In genomic region chr7:46603780-46604725, GRCh38 we compare ENCODE assay signal across 11 cellular contexts.
A peak's percentile ranks its signal among the peaks of the same experiment; 100 is the strongest.
DNase-seq lines count a peak whose midpoint lies in the region; ATAC-seq and TF ChIP-seq lines count a peak whose summit lies in the region.
"Had no signal": no experiment of that assay in that cellular context is flagged by ENCODE, and none has a peak within 500 bp of the region (broad histone marks: within the 10 kb centered on the region; RNA-seq: fewer than 3 reads in every experiment).

No MANE protein-coding gene starts in this region.

- H3K36me3 ChIP-seq in esophagus squamous epithelium (no peaks in the 10 kb centered on the region), lung (ENCODE audit: control insufficient read depth in 2 of 2, insufficient read depth in 2 of 2, low read length in 2 of 2) (no peaks in the 10 kb centered on the region), subcutaneous abdominal adipose tissue (ENCODE audit: control insufficient read depth in 5 of 5, insufficient read depth in 5 of 5, low read length in 5 of 5) (no peaks in the 10 kb centered on the region)

- H3K27me3 ChIP-seq in esophagus squamous epithelium (no peaks in the 10 kb centered on the region), lung (ENCODE audit: control insufficient read depth, insufficient read depth) (no peaks in the 10 kb centered on the region), subcutaneous abdominal adipose tissue (ENCODE audit: control insufficient read depth in 5 of 5, insufficient read depth in 4 of 5, low read length in 5 of 5) (no peaks in the 10 kb centered on the region)

- DNase-seq in NB4 (ENCODE audit: low read depth) (peak; percentile 42), esophagus squamous epithelium (lab: John Stamatoyannopoulos, UW) (no peak), lung (ENCODE audit: low spot score) (peak; percentile 53), midbrain (lab: John Stamatoyannopoulos, UW) (no peak), NCI-H524 treated with DMSO at 0.1 percent for 48 hours (lab: John Stamatoyannopoulos, UW) (no peak)
- DNase-seq: activated CD4-positive, alpha-beta memory T cell treated with anti-CD3 and anti-CD28 coated beads, Interleukin-2, amount 10 ng/mL, durations not matched to agents 7 days and 5 days; OCI-M1 had no signal

- TF ChIP-seq CTCF in NB4 (IDR thresholded peaks at IDR 0.05; ENCODE audit: low read depth, low read length) = no peak
- TF ChIP-seq CTCF in esophagus squamous epithelium (IDR thresholded peaks at IDR 0.05) = no peak
- TF ChIP-seq CTCF in lung (IDR thresholded peaks at IDR 0.05; ENCODE audit: control extremely low read depth, extremely low read depth) = no peak

- WGBS in esophagus squamous epithelium, 2 donors = 52 to 63% methylated on average over 13 to 14 of the region's 14 CpGs
- WGBS in lung, 2 donors = 38 to 68% methylated on average over 14 of the region's 14 CpGs

- H3K4me1 ChIP-seq in esophagus squamous epithelium (peaks cover 0 to 27% (median 11%) of the 10 kb centered on the region in 3 donors), lung (ENCODE audit: control insufficient read depth in 2 of 2, insufficient read depth in 2 of 2, low read length in 2 of 2) (peaks cover 13 to 15% of the 10 kb centered on the region in 2 donors), subcutaneous abdominal adipose tissue (ENCODE audit: control insufficient read depth in 5 of 5, insufficient read depth in 5 of 5, low read length in 5 of 5) (peaks cover 8 to 40% (median 39%) of the 10 kb centered on the region in 5 donors)

- peak overlapping the region; percentile 59 to 91 (median 84) for H3K27ac ChIP-seq in esophagus squamous epithelium
- H3K27ac ChIP-seq in lung (ENCODE audit: low read depth in 1 of 2, low read length in 1 of 2) = peak overlapping the region; percentile 68 to 89
- peak overlapping the region; percentile 28 for H3K27ac ChIP-seq in subcutaneous abdominal adipose tissue (ENCODE audit: low read depth, low read length)
- H3K27ac ChIP-seq: KMS-11 had no signal

- intact Hi-C loops in esophagus squamous epithelium (cut with DNase I) = no loop called here

- H3K9me3 ChIP-seq in esophagus squamous epithelium (no peaks in the 10 kb centered on the region), lung (ENCODE audit: control insufficient read depth in 2 of 2, insufficient read depth in 1 of 2, low read length in 1 of 2) (no peaks in the 10 kb centered on the region), subcutaneous abdominal adipose tissue (ENCODE audit: control insufficient read depth in 5 of 5, low read length in 5 of 5) (no peaks in the 10 kb centered on the region)

- peak; percentile 78 for ATAC-seq in lung (ENCODE audit: insufficient read depth, low FRiP score)
- no peak for ATAC-seq in GM18520 (IDR thresholded peaks at IDR 0.05; ENCODE audit: unreplicated experiment)
- no peak for ATAC-seq in GM19328 (IDR thresholded peaks at IDR 0.05; ENCODE audit: unreplicated experiment)

- H3K9ac ChIP-seq in subcutaneous abdominal adipose tissue (ENCODE audit: low read length in 5 of 5) = no peak overlapping the region
- H3K9ac ChIP-seq: KMS-11 had no signal

- TF ChIP-seq POLR2A in NB4 (IDR thresholded peaks at IDR 0.05; ENCODE audit: extremely low read depth, insufficient read length) = no peak
- no peak for TF ChIP-seq POLR2A in esophagus squamous epithelium (IDR thresholded peaks at IDR 0.05)

- no peak overlapping the region for H3K4me3 ChIP-seq in NB4 (ENCODE audit: low read depth, low read length)
- peak overlapping the region in 1 of 4 donors; percentile 2 for H3K4me3 ChIP-seq in esophagus squamous epithelium
- H3K4me3 ChIP-seq in lung = no peak overlapping the region
- H3K4me3 ChIP-seq in subcutaneous abdominal adipose tissue (ENCODE audit: low read depth in 1 of 5, low read length in 5 of 5) = no peak overlapping the region

Comparison
In these comparisons a context has a peak if more than half of its experiments do, and no peak if none do; other contexts are left out.
1. DNase-seq: peak in NB4 (single experiment) and lung (single experiment); none in esophagus squamous epithelium (single experiment), midbrain (single experiment) and NCI-H524 treated with DMSO at 0.1 percent for 48 hours (single experiment).
2. H3K27ac ChIP-seq: peak in every context shown above with its lines; median percentile 84 in esophagus squamous epithelium; 78 in lung; 28 in subcutaneous abdominal adipose tissue.